In genomic region chr14:20412876-20413784, GRCh38 we compare ENCODE assay signal across 8 cellular contexts. TPM values are rescaled to one million over a fixed set of nuclear protein-coding genes. Genes with fewer than 3 reads are reported as not detected.
DNase-seq lines count a peak whose midpoint lies in the region; ATAC-seq and TF ChIP-seq lines count a peak whose summit lies in the region.

TSS of gene TEP1 (minus strand) at chr14:20413501. CDS start at chr14:20408439, 5,062 bp downstream.

- H3K36me3 ChIP-seq in iPS DF 6.9 (ENCODE audit: control insufficient read depth, insufficient read depth, low read length) (no peaks in the 10 kb centered on the region), sigmoid colon (peaks cover 0 to 5% (median under 1%) of the 10 kb centered on the region in 4 donors)

- H3K4me3 ChIP-seq in iPS DF 6.9 (ENCODE audit: low read length) (peak within 1 kb of the TSS; percentile 95), sigmoid colon (peak within 1 kb of the TSS; percentile 64 to 87 (median 77))

- WGBS in iPS DF 6.9 (ENCODE audit: insufficient coverage, insufficient read length) = no CpG with 5 or more reads among the region's 44 CpGs
- 0% methylated on average over 44 of the region's 44 CpGs for WGBS in sigmoid colon, 2 donors

- H3K27ac ChIP-seq in iPS DF 6.9 (ENCODE audit: low read length) (no peak within 1 kb of the TSS), sigmoid colon (peak within 1 kb of the TSS; percentile 94 to 96 (median 96))

- H3K4me1 Mint-ChIP-seq in brain = peaks cover 28% of the 10 kb centered on the region

- intact Hi-C loops in sigmoid colon (cut with DNase I) = loop anchor here (2.0 kb wide), 4 partner anchors 42 to 272 kb away; partner anchors contain the start of genes APEX1, OSGEP, PARP2 and RNASE4

- TF ChIP-seq POLR2A in sigmoid colon (IDR thresholded peaks at IDR 0.05) = peak; percentile 50 to 64

- peak within 1 kb of the TSS; percentile 87 to 98 (median 94) for H3K27ac Mint-ChIP-seq in brain

- TF ChIP-seq CTCF in brain (conservative IDR thresholded peaks at IDR 0.05) (no peak), sigmoid colon (IDR thresholded peaks at IDR 0.05) (no peak)

- H3K9me3 Mint-ChIP-seq in brain = no peaks in the 10 kb centered on the region

- no peaks in the 10 kb centered on the region for H3K36me3 Mint-ChIP-seq in brain

- DNase-seq in NCI-H2107 treated with DMSO at 0.1 percent for 48 hours (lab: John Stamatoyannopoulos, UW; ENCODE audit: unreplicated experiment) = peak; percentile 78
- DNase-seq in UCSD-AML1 (lab: John Stamatoyannopoulos, UW; ENCODE audit: unreplicated experiment) = peak; percentile 87
- DNase-seq in iPS DF 6.9 (ENCODE audit: low read depth, low spot score) = peak; percentile 54
- peak; percentile 95 for DNase-seq in sigmoid colon

- H3K9me3 ChIP-seq in iPS DF 6.9 (ENCODE audit: control insufficient read depth, insufficient read depth, low read length) = no peaks in the 10 kb centered on the region
- H3K9me3 ChIP-seq in sigmoid colon = no peaks in the 10 kb centered on the region

- H3K4me3 Mint-ChIP-seq in brain = peak within 1 kb of the TSS; percentile 92 to 95 (median 93)

- TF ChIP-seq EP300 in sigmoid colon (IDR thresholded peaks at IDR 0.05) = no peak

- H3K27me3 ChIP-seq in iPS DF 6.9 (ENCODE audit: control insufficient read depth, insufficient read depth, low read length) = no peaks in the 10 kb centered on the region
- H3K27me3 ChIP-seq in sigmoid colon = no peaks in the 10 kb centered on the region

- ATAC-seq in GM18517 (IDR thresholded peaks at IDR 0.05; ENCODE audit: unreplicated experiment) (peak; percentile 41), HG03045 (IDR thresholded peaks at IDR 0.05; ENCODE audit: unreplicated experiment) (peak; percentile 85), HG02840 (IDR thresholded peaks at IDR 0.05; ENCODE audit: low FRiP score, unreplicated experiment) (no peak)

- H3K27me3 Mint-ChIP-seq in brain = peaks cover 16% of the 10 kb centered on the region

- H3K4me1 ChIP-seq in iPS DF 6.9 (ENCODE audit: control insufficient read depth, insufficient read depth, low read length) (no peaks in the 10 kb centered on the region), sigmoid colon (peaks cover 0 to 19% (median 13%) of the 10 kb centered on the region in 4 donors)

RNA-seq across cellular contexts. Expression of gene TEP1, which starts in this region (rescaled TPM):
- polyA plus RNA-seq in brain (ENCODE audit: insufficient read depth, low read depth, low replicate concordance) (4.8 TPM), sigmoid colon (10 to 100 TPM; 19.2 to 43.7 (median 22.9) TPM)
- total RNA-seq in sigmoid colon = 10 to 100 TPM; 12.7 to 42.7 (median 19.6) TPM
